8 cellular contexts compared by ENCODE assay signal in genomic region chr13:39051157-39051556, GRCh38. TPM values are rescaled to one million over a fixed set of nuclear protein-coding genes. Genes with fewer than 3 reads are reported as not detected.
DNase-seq lines count a peak whose midpoint lies in the region; ATAC-seq, FAIRE-seq and TF ChIP-seq lines count a peak whose summit lies in the region.

No MANE protein-coding gene starts in this region.

- no peaks in the 10 kb centered on the region for H3K4me1 Mint-ChIP-seq in chondrocyte (ENCODE audit: low read depth)

- no peak overlapping the region for H2BK5ac ChIP-seq in neuronal stem cell (ENCODE audit: low read length)

- H3K4me3 ChIP-seq in neuronal stem cell (ENCODE audit: low read length in 2 of 2), result no peak overlapping the region

- H3K4me3 Mint-ChIP-seq in chondrocyte (ENCODE audit: unreplicated experiment), result no peak overlapping the region

- peaks cover 0 to 45% of the 10 kb centered on the region in 2 donors for H3K36me3 ChIP-seq in neuronal stem cell (replicated peaks in 1 of 2; ENCODE audit: control insufficient read depth in 2 of 2, insufficient read depth in 2 of 2, low read length in 2 of 2)

- no peak for ATAC-seq in GM18873 (IDR thresholded peaks at IDR 0.05; ENCODE audit: low FRiP score, unreplicated experiment)

- H3K27me3 ChIP-seq in neuronal stem cell (ENCODE audit: control insufficient read depth in 3 of 3, insufficient read depth in 3 of 3, low read depth in 1 of 3, low read length in 3 of 3), result no peaks in the 10 kb centered on the region

- H3K36me3 Mint-ChIP-seq in chondrocyte (ENCODE audit: low read depth), result no peaks in the 10 kb centered on the region

- H4K8ac ChIP-seq in neuronal stem cell (ENCODE audit: low read depth, low read length), result no peak overlapping the region

- H3K27me3 Mint-ChIP-seq in chondrocyte (ENCODE audit: low read depth), result no peaks in the 10 kb centered on the region

- TF ChIP-seq CTCF in GM12874 (IDR thresholded peaks at IDR 0.05; ENCODE audit: insufficient read depth, low read depth, low read length) (0 out of 2 replicates have a peak, but pooled peaks have one; percentile 15), chondrocyte (IDR thresholded peaks at IDR 0.05) (peak; percentile 87)

- no peaks in the 10 kb centered on the region for H3K79me1 ChIP-seq in neuronal stem cell (ENCODE audit: low read depth, low read length)

- H4K91ac ChIP-seq in neuronal stem cell (ENCODE audit: low read depth, low read length, poor library complexity), result no peak overlapping the region

- no peaks in the 10 kb centered on the region for H3K9me3 ChIP-seq in neuronal stem cell (replicated peaks in 1 of 2; ENCODE audit: control insufficient read depth in 2 of 2, insufficient read depth in 1 of 2, low read depth in 1 of 2, low read length in 2 of 2)

- DNase-seq in NCI-H2171 treated with DMSO at 0.1 percent for 48 hours (lab: John Stamatoyannopoulos, UW), result peak; percentile 45
- DNase-seq in chondrocyte (ENCODE audit: low spot score), result no peak
- peak; percentile 26 for DNase-seq in neuronal stem cell (ENCODE audit: low spot score)
- DNase-seq in central memory CD4-positive, alpha-beta T cell, result no peak
- no peak for DNase-seq in mucosa of gallbladder (ENCODE audit: low spot score)

- no peak overlapping the region for H3K9ac ChIP-seq in neuronal stem cell (ENCODE audit: low read depth, low read length, poor library complexity)

- H2AFZ ChIP-seq in neuronal stem cell (ENCODE audit: low read length), result no peak overlapping the region

- no peak overlapping the region for H3K4ac ChIP-seq in neuronal stem cell (ENCODE audit: low read length)

- H3K4me1 ChIP-seq in neuronal stem cell (ENCODE audit: control insufficient read depth in 2 of 2, insufficient read depth in 1 of 2, low read depth in 1 of 2, low read length in 2 of 2), result peaks cover 0 to 4% of the 10 kb centered on the region in 2 donors

- no peak overlapping the region for H3K23ac ChIP-seq in neuronal stem cell (ENCODE audit: low read depth, low read length, poor library complexity)

- no peak overlapping the region for H3K14ac ChIP-seq in neuronal stem cell (ENCODE audit: low read length)

- no peak overlapping the region for H2BK12ac ChIP-seq in neuronal stem cell (ENCODE audit: low read length)

- no peak overlapping the region for H2BK15ac ChIP-seq in neuronal stem cell (ENCODE audit: low read length)

- no peak overlapping the region for H3K27ac ChIP-seq in neuronal stem cell (replicated peaks; ENCODE audit: low read length)

- peaks cover 3% of the 10 kb centered on the region for H3K9me3 Mint-ChIP-seq in chondrocyte (ENCODE audit: low read depth)

- peak; percentile 97 for FAIRE-seq in A204.1 (lab: Jason Lieb, UNC)

- no peak overlapping the region for H3K4me2 ChIP-seq in neuronal stem cell (ENCODE audit: insufficient read depth, low read length, poor library complexity, severe bottlenecking)

- no peak overlapping the region for H3K27ac Mint-ChIP-seq in chondrocyte (ENCODE audit: unreplicated experiment)

- no peak overlapping the region for H2BK120ac ChIP-seq in neuronal stem cell (ENCODE audit: low read depth, low read length)

- no peak overlapping the region for H3K18ac ChIP-seq in neuronal stem cell (ENCODE audit: low read length)

- no CpG with 5 or more reads among the region's 1 CpG for WGBS in neuronal stem cell (ENCODE audit: extremely low coverage in 2 of 2, insufficient read length in 2 of 2, insufficient replicate concordance in 1 of 2), 2 donors

- no peak overlapping the region for H2AK5ac ChIP-seq in neuronal stem cell (ENCODE audit: low read depth, low read length)

RNA-seq across cellular contexts. Expression of gene NHLRC3, which starts 12.9 kb away (rescaled TPM):
- total RNA-seq in chondrocyte (18.2 to 22.8 TPM (median 20.2 TPM) in 3 replicates), mucosa of gallbladder (27.4 TPM)
- 11.3 TPM for polyA plus RNA-seq in neuronal stem cell (2013, experiment 1 of 2)
- 12.2 TPM for polyA plus RNA-seq in neuronal stem cell (2013, experiment 2 of 2)

RNA-seq across cellular contexts. Expression of gene PROSER1, which starts 13.3 kb away (rescaled TPM):
- total RNA-seq in chondrocyte, result 19.4 to 24.1 TPM (median 23.4 TPM) in 3 replicates
- 59.2 TPM for polyA plus RNA-seq in neuronal stem cell (2013, experiment 1 of 2)
- polyA plus RNA-seq in neuronal stem cell (2013, experiment 2 of 2), result 61.9 TPM
- total RNA-seq in mucosa of gallbladder, result 27.4 TPM

Comparison
In these comparisons a context has a peak if more than half of its experiments do, and no peak if none do; other contexts are left out.
1. DNase-seq: peak in NCI-H2171 treated with DMSO at 0.1 percent for 48 hours (single experiment) and neuronal stem cell (single experiment); none in chondrocyte (single experiment), central memory CD4-positive, alpha-beta T cell (single experiment) and mucosa of gallbladder (single experiment).